8 cellular contexts compared by ENCODE assay signal in the genomic region with DNA sequence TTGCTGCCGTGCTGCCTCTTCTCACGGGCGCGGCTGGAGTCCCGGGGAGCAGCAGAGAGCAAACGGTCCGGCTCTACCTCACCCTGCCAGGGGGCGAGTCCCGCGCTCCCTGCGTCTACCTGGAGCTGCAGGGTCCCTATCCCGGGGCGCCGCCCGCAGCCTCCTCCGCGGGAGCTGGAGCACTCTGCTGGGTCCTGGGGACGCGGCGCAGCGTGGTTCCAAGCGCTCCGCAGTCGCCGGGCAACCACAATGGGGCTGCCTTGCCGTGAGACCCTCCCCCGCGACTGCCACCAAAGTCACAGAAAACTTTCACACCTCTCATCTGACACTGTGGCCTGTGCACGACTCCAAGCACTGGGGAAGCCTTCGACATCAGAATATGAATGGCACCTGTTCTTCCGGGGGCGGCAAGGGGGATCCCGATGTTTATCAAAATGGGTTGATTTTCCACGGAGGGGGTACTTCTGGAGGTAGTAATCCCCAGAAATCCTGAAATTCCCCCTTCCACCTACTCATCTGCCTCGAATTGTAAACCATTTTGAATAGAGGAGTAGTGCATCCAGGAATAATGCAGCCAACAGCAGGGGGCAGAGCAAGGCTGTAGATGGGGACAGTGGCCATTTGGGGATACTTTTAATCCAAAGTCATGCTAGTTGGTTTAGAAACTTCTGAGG. TPM values are rescaled to one million over a fixed set of nuclear protein-coding genes. Genes with fewer than 3 reads are reported as not detected.
DNase-seq lines count a peak whose midpoint lies in the region; ATAC-seq, FAIRE-seq and TF ChIP-seq lines count a peak whose summit lies in the region.

A gene (minus strand): TSS at position 186 of the 674 bp plus-strand sequence. CDS start 17,542 bp downstream, outside the sequence.

- H3K36me3 ChIP-seq in colonic mucosa, result no peaks in the 10 kb centered on the region

- peak; percentile 30 for DNase-seq in DMS79 (lab: John Stamatoyannopoulos, UW)
- DNase-seq in HTR-8/SVneo (ENCODE audit: insufficient read length, low spot score), result peak; percentile 29
- DNase-seq in SHP77 (lab: John Stamatoyannopoulos, UW), result peak; percentile 67 to 76
- peak; percentile 38 for DNase-seq in colonic mucosa
- no peak for DNase-seq in left lobe of liver (ENCODE audit: low spot score)

- no peak for TF ChIP-seq CTCF in colonic mucosa (IDR thresholded peaks at IDR 0.05)

- peaks cover 14% of the 10 kb centered on the region for H3K27me3 ChIP-seq in colonic mucosa

- H3K4me1 ChIP-seq in colonic mucosa, result no peaks in the 10 kb centered on the region

- peak within 1 kb of the TSS; percentile 32 for H3K4me3 ChIP-seq in colonic mucosa

- peak within 1 kb of the TSS; percentile 91 for H3K27ac Mint-ChIP-seq in stimulated activated memory B cell treated with anti-CD40 and anti-IgM and Interleukin-4, amounts not matched to agents 10 μg/mL and 1 μg/mL and 100 μg/mL, for 72 hours

- peaks cover 50% of the 10 kb centered on the region for H3K4me1 Mint-ChIP-seq in stimulated activated memory B cell treated with anti-CD40 and anti-IgM and Interleukin-4, amounts not matched to agents 10 μg/mL and 1 μg/mL and 100 μg/mL, for 72 hours

- ATAC-seq in GM21390 (IDR thresholded peaks at IDR 0.05; ENCODE audit: unreplicated experiment), result peak; percentile 38
- peak; percentile 78 for ATAC-seq in left lobe of liver
- peak; percentile 67 for ATAC-seq in stimulated activated memory B cell treated with anti-CD40 and anti-IgM and Interleukin-4, amounts not matched to agents 10 μg/mL and 1 μg/mL and 100 μg/mL, for 72 hours
- no peak for ATAC-seq in HG02571 (IDR thresholded peaks at IDR 0.05; ENCODE audit: unreplicated experiment)

- H3K27ac ChIP-seq in colonic mucosa, result no peak within 1 kb of the TSS

- H3K9me3 ChIP-seq in colonic mucosa, result no peaks in the 10 kb centered on the region

- no peak for FAIRE-seq in HTR-8/SVneo (lab: Jason Lieb, UNC)

- H3K4me3 Mint-ChIP-seq in stimulated activated memory B cell treated with anti-CD40 and anti-IgM and Interleukin-4, amounts not matched to agents 10 μg/mL and 1 μg/mL and 100 μg/mL, for 72 hours, result peak within 1 kb of the TSS; percentile 95

- no peaks in the 10 kb centered on the region for H3K27me3 Mint-ChIP-seq in stimulated activated memory B cell treated with anti-CD40 and anti-IgM and Interleukin-4, amounts not matched to agents 10 μg/mL and 1 μg/mL and 100 μg/mL, for 72 hours

- H3K9me3 Mint-ChIP-seq in stimulated activated memory B cell treated with anti-CD40 and anti-IgM and Interleukin-4, amounts not matched to agents 10 μg/mL and 1 μg/mL and 100 μg/mL, for 72 hours, result peaks cover 7% of the 10 kb centered on the region

- no peaks in the 10 kb centered on the region for H3K36me3 Mint-ChIP-seq in stimulated activated memory B cell treated with anti-CD40 and anti-IgM and Interleukin-4, amounts not matched to agents 10 μg/mL and 1 μg/mL and 100 μg/mL, for 72 hours

- H3K9ac ChIP-seq in colonic mucosa (ENCODE audit: low read depth in 2 of 2, low read length in 2 of 2), result no peak within 1 kb of the TSS

- intact Hi-C loops in colonic mucosa (cut with DNase I), result no loop called here

RNA-seq across cellular contexts. Expression of the gene that starts here (rescaled TPM):
- total RNA-seq in colonic mucosa, result not detected
- not detected for total RNA-seq in left lobe of liver

Comparison
In these comparisons a context has a peak if more than half of its experiments do, and no peak if none do; other contexts are left out.
1. Peak in DNase-seq and H3K4me3 ChIP-seq in colonic mucosa; RNA of the gene not detected or under 1 TPM.
2. Peak in ATAC-seq in left lobe of liver; RNA of the gene not detected or under 1 TPM.